In genomic region chr7:38425509-38425908, GRCh38 we compare ENCODE assay signal across 11 cellular contexts.
DNase-seq lines count a peak whose midpoint lies in the region; ATAC-seq and TF ChIP-seq lines count a peak whose summit lies in the region.
"Had no signal": no experiment of that assay in that cellular context is flagged by ENCODE, and none has a peak within 500 bp of the region (broad histone marks: within the 10 kb centered on the region; RNA-seq: fewer than 3 reads in every experiment).

No MANE protein-coding gene starts in this region.

- DNase-seq in activated CD4-positive, alpha-beta T cell treated with anti-CD3 and anti-CD28 coated beads, Interleukin-2, amount 10 ng/mL, durations not matched to agents 24 days and 14 days, result no peak
- DNase-seq in activated CD4-positive, alpha-beta T cell treated with anti-CD3 and anti-CD28 coated beads, Interleukin-2, amount 50 U/mL, for 1 hour, result no peak
- DNase-seq in NOMO-1 (lab: John Stamatoyannopoulos, UW; ENCODE audit: unreplicated experiment in 2 of 2) (peak; percentile 41 to 73), transverse colon (no peak)
- no peak for DNase-seq in natural killer cell treated with Interleukin-12 subunit alpha and Interleukin-12 subunit beta and Interleukin-15 and Interleukin-18, amount 100 ng/mL, for 72 hours (ENCODE audit: low spot score)
- DNase-seq: NCI-H524; stimulated activated CD4-positive, alpha-beta T cell treated with anti-CD3 and anti-CD28 coated beads, Interleukin-15, amount 100 ng/mL, for 24 hours had no signal

- peaks cover 13% of the 10 kb centered on the region for H3K27me3 Mint-ChIP-seq in activated CD4-positive, alpha-beta T cell treated with anti-CD3 and anti-CD28 coated beads, Interleukin-2, amount 10 ng/mL, durations not matched to agents 24 days and 14 days
- H3K27me3 Mint-ChIP-seq in natural killer cell treated with Interleukin-12 subunit alpha and Interleukin-12 subunit beta and Interleukin-15 and Interleukin-18, amount 100 ng/mL, for 72 hours, result peaks cover 7 to 8% of the 10 kb centered on the region in 2 donors

- no peak overlapping the region for H3K27ac ChIP-seq in transverse colon
- H3K27ac ChIP-seq: neutrophil had no signal

- no peak overlapping the region for H3K4me3 Mint-ChIP-seq in activated CD4-positive, alpha-beta T cell treated with anti-CD3 and anti-CD28 coated beads, Interleukin-2, amount 10 ng/mL, durations not matched to agents 24 days and 14 days
- peak overlapping the region; percentile 12 for H3K4me3 Mint-ChIP-seq in natural killer cell treated with Interleukin-12 subunit alpha and Interleukin-12 subunit beta and Interleukin-15 and Interleukin-18, amount 100 ng/mL, for 72 hours

- no peaks in the 10 kb centered on the region for H3K36me3 Mint-ChIP-seq in activated CD4-positive, alpha-beta T cell treated with anti-CD3 and anti-CD28 coated beads, Interleukin-2, amount 10 ng/mL, durations not matched to agents 24 days and 14 days (ENCODE audit: low read depth)
- no peaks in the 10 kb centered on the region for H3K36me3 Mint-ChIP-seq in natural killer cell treated with Interleukin-12 subunit alpha and Interleukin-12 subunit beta and Interleukin-15 and Interleukin-18, amount 100 ng/mL, for 72 hours

- H3K4me1 Mint-ChIP-seq in activated CD4-positive, alpha-beta T cell treated with anti-CD3 and anti-CD28 coated beads, Interleukin-2, amount 10 ng/mL, durations not matched to agents 24 days and 14 days, result peaks cover 24% of the 10 kb centered on the region
- H3K4me1 Mint-ChIP-seq in natural killer cell treated with Interleukin-12 subunit alpha and Interleukin-12 subunit beta and Interleukin-15 and Interleukin-18, amount 100 ng/mL, for 72 hours (ENCODE audit: low read depth in 2 of 2), result peaks cover 16 to 20% of the 10 kb centered on the region in 2 donors

- TF ChIP-seq EP300 in transverse colon (IDR thresholded peaks at IDR 0.05; ENCODE audit: low read depth), result no peak

- ATAC-seq in HG02623 (IDR thresholded peaks at IDR 0.05; ENCODE audit: unreplicated experiment) (peak; percentile 71), GM19035 (IDR thresholded peaks at IDR 0.05; ENCODE audit: unreplicated experiment) (no peak), HG02763 (IDR thresholded peaks at IDR 0.05; ENCODE audit: unreplicated experiment) (no peak)
- no peak for ATAC-seq in natural killer cell treated with Interleukin-12 subunit alpha and Interleukin-12 subunit beta and Interleukin-15 and Interleukin-18, amount 100 ng/mL, for 72 hours

- H3K27me3 ChIP-seq in transverse colon, result no peaks in the 10 kb centered on the region

- H3K9me3 Mint-ChIP-seq in activated CD4-positive, alpha-beta T cell treated with anti-CD3 and anti-CD28 coated beads, Interleukin-2, amount 10 ng/mL, durations not matched to agents 24 days and 14 days, result no peaks in the 10 kb centered on the region
- no peaks in the 10 kb centered on the region for H3K9me3 Mint-ChIP-seq in natural killer cell treated with Interleukin-12 subunit alpha and Interleukin-12 subunit beta and Interleukin-15 and Interleukin-18, amount 100 ng/mL, for 72 hours

- no peak overlapping the region for H3K4me3 ChIP-seq in transverse colon

- H3K36me3 ChIP-seq in transverse colon, result no peaks in the 10 kb centered on the region
- H3K36me3 ChIP-seq: neutrophil had no signal

- peak overlapping the region; percentile 13 for H3K27ac Mint-ChIP-seq in activated CD4-positive, alpha-beta T cell treated with anti-CD3 and anti-CD28 coated beads, Interleukin-2, amount 10 ng/mL, durations not matched to agents 24 days and 14 days
- H3K27ac Mint-ChIP-seq in natural killer cell treated with Interleukin-12 subunit alpha and Interleukin-12 subunit beta and Interleukin-15 and Interleukin-18, amount 100 ng/mL, for 72 hours, result peak overlapping the region in 1 of 2 donors; percentile 17

- no peak for TF ChIP-seq CTCF in transverse colon (IDR thresholded peaks at IDR 0.05)

- H3K4me1 ChIP-seq in transverse colon, result no peaks in the 10 kb centered on the region

- TF ChIP-seq POLR2A in transverse colon (IDR thresholded peaks at IDR 0.05), result no peak

- 33 to 63% methylated on average over 1 to 2 of the region's 2 CpGs for WGBS in transverse colon (ENCODE audit: low coverage in 1 of 2), 2 donors

- H3K9me3 ChIP-seq in transverse colon, result no peaks in the 10 kb centered on the region
- H3K9me3 ChIP-seq: neutrophil had no signal

- intact Hi-C loops in activated CD4-positive, alpha-beta T cell treated with anti-CD3 and anti-CD28 coated beads, Interleukin-2, amount 10 ng/mL, durations not matched to agents 24 days and 14 days (cut with micrococcal nuclease), result no loop called here
- intact Hi-C loops in transverse colon (cut with DNase I; ENCODE audit: low total_unique reads), result no loop called here

- in situ Hi-C loops in transverse colon (cut with MboI; ENCODE audit: low pct_ligation_motif_present in 1 of 4, low pct_unique_long_range_greater_than_20kb in 1 of 4, low sequenced_read_pairs in 3 of 4), result no loop called here

Comparison
In these comparisons a context has a peak if more than half of its experiments do, and no peak if none do; other contexts are left out.
1. DNase-seq: peak in NOMO-1 (2 of 2); none in activated CD4-positive, alpha-beta T cell treated with anti-CD3 and anti-CD28 coated beads, Interleukin-2, amount 10 ng/mL, durations not matched to agents 24 days and 14 days (single experiment), activated CD4-positive, alpha-beta T cell treated with anti-CD3 and anti-CD28 coated beads, Interleukin-2, amount 50 U/mL, for 1 hour (single experiment), natural killer cell treated with Interleukin-12 subunit alpha and Interleukin-12 subunit beta and Interleukin-15 and Interleukin-18, amount 100 ng/mL, for 72 hours (single experiment) and transverse colon (single experiment).